In the genomic region with DNA sequence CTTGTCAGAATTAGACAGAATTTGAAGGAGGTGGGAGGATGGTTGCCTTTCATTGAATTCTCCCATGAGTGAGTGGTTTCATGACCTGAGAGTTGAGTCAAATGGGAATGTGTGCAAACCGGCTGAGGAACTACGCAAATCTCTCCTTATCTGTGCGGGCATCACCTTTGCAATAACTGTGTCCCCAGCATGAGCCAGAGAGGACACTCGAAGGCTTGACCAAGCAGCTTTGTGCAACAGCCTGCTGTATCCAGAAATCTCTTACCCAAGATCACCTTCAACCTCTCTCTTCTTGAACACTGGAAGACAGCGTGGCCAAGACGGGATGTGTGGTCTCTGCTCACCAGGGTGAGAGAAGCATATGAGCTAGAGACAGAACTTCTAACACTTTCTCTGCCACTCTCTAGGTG, we compare ENCODE assay signal across 16 cellular contexts.
A peak's percentile ranks its signal among the peaks of the same experiment; 100 is the strongest.
DNase-seq lines count a peak whose midpoint lies in the region; ATAC-seq and TF ChIP-seq lines count a peak whose summit lies in the region.
"Had no signal": no experiment of that assay in that cellular context is flagged by ENCODE, and none has a peak within 500 bp of the region (broad histone marks: within the 10 kb centered on the region; RNA-seq: fewer than 3 reads in every experiment).

No MANE protein-coding gene starts in this region.

- H3K4me1 Mint-ChIP-seq in activated T-helper 17 cell treated with anti-CD3 and anti-CD28 coated beads, Interleukin-2, amount 50 U/mL, for 72 hours, result peaks cover 75% of the 10 kb centered on the region

- no peaks in the 10 kb centered on the region for H3K9me3 Mint-ChIP-seq in activated T-helper 17 cell treated with anti-CD3 and anti-CD28 coated beads, Interleukin-2, amount 50 U/mL, for 72 hours

- TF ChIP-seq CTCF in neutrophil (IDR thresholded peaks at IDR 0.05), result no peak

- H3K27me3 ChIP-seq in neutrophil, result no peaks in the 10 kb centered on the region
- H3K27me3 ChIP-seq: left lung had no signal

- no peaks in the 10 kb centered on the region for H3K36me3 ChIP-seq in neutrophil
- H3K36me3 ChIP-seq: left lung had no signal

- no peak overlapping the region for H3K4me3 ChIP-seq in neutrophil (ENCODE audit: low read depth in 1 of 2, low read length in 1 of 2)
- H3K4me3 ChIP-seq: left lung had no signal

- H3K27ac ChIP-seq in neutrophil, result peak overlapping the region; percentile 97

- no peaks in the 10 kb centered on the region for H3K27me3 Mint-ChIP-seq in activated T-helper 17 cell treated with anti-CD3 and anti-CD28 coated beads, Interleukin-2, amount 50 U/mL, for 72 hours

- H3K4me1 ChIP-seq in neutrophil (ENCODE audit: control insufficient read depth in 1 of 2, insufficient read depth in 1 of 2, low read depth in 1 of 2, low read length in 1 of 2), result peaks cover 100% of the 10 kb centered on the region in 2 experiments
- H3K4me1 ChIP-seq: Caco-2 had no signal

- ATAC-seq in HG02678 (IDR thresholded peaks at IDR 0.05; ENCODE audit: unreplicated experiment), result peak; percentile 36
- peak; percentile 53 for ATAC-seq in activated T-helper 17 cell treated with anti-CD3 and anti-CD28 coated beads, Interleukin-2, amount 50 U/mL, for 72 hours (replicated peaks)
- ATAC-seq: left lung, Right ventricle myocardium inferior had no signal

- H3K4me3 Mint-ChIP-seq in activated T-helper 17 cell treated with anti-CD3 and anti-CD28 coated beads, Interleukin-2, amount 50 U/mL, for 72 hours, result peak overlapping the region; percentile 55

- H3K9me3 ChIP-seq in neutrophil, result no peaks in the 10 kb centered on the region
- H3K9me3 ChIP-seq: Caco-2, left lung had no signal

- no peaks in the 10 kb centered on the region for H3K36me3 Mint-ChIP-seq in activated T-helper 17 cell treated with anti-CD3 and anti-CD28 coated beads, Interleukin-2, amount 50 U/mL, for 72 hours (ENCODE audit: low read depth)

- peak; percentile 69 for DNase-seq in activated CD8-positive, alpha-beta memory T cell treated with anti-CD3 and anti-CD28 coated beads, Interleukin-2, amount 50 U/mL, for 48 hours
- DNase-seq in activated CD8-positive, alpha-beta memory T cell treated with anti-CD3 and anti-CD28 coated beads, Interleukin-2, amount 50 U/mL, for 4 hours, result no peak
- DNase-seq in NCI-H1417 (lab: John Stamatoyannopoulos, UW) (no peak), DMS153 (lab: John Stamatoyannopoulos, UW) (no peak), NCI-H446 treated with DMSO at 0.1 percent for 48 hours (lab: John Stamatoyannopoulos, UW) (no peak)
- DNase-seq: amygdala; Caco-2; H7; left lung; NCI-H1048; NCI-H2171; NK-92 treated with Interleukin-12 subunit alpha and Interleukin-12 subunit beta, amount 100 ng/mL, for 24 hours had no signal

- H3K27ac Mint-ChIP-seq in activated T-helper 17 cell treated with anti-CD3 and anti-CD28 coated beads, Interleukin-2, amount 50 U/mL, for 72 hours, result peak overlapping the region; percentile 69
